20 cellular contexts compared by ENCODE assay signal in the genomic region with DNA sequence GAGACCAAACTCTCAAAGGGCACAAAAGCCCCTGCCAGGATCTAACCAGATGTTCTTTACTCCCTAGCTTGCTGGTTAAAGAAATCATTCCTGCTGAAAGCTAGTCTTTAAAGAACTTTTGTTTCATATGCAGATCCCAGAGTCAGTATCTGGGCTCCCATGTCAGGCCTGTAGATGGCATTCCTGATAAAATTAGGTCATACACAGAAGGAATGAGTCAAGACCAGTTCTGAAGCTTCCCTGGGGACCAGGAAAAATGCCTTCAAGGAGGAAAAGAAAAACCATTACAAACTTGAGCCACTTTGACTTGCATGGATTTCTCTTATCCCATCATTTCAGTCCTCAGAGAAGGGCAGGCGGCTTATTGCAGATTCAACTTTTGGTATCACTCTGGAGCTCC. TPM values are rescaled to one million over a fixed set of nuclear protein-coding genes. Genes with fewer than 3 reads are reported as not detected.
A peak's percentile ranks its signal among the peaks of the same experiment; 100 is the strongest.
DNase-seq lines count a peak whose midpoint lies in the region; ATAC-seq and TF ChIP-seq lines count a peak whose summit lies in the region.
"Had no signal": no experiment of that assay in that cellular context is flagged by ENCODE, and none has a peak within 500 bp of the region (broad histone marks: within the 10 kb centered on the region; RNA-seq: fewer than 3 reads in every experiment).

No MANE protein-coding gene starts in this region.

- DNase-seq in GM04504 (ENCODE audit: low read depth) (peak; percentile 39), RPMI7951 (ENCODE audit: low read depth) (peak; percentile 31), fibroblast of mammary gland (ENCODE audit: low read depth) (peak; percentile 72), stromal cell of bone marrow (ENCODE audit: low read depth) (peak; percentile 73), nucleus accumbens (lab: John Stamatoyannopoulos, UW) (no peak), NCI-H69 (lab: John Stamatoyannopoulos, UW) (no peak)
- DNase-seq: activated CD4-positive, alpha-beta T cell treated with anti-CD3 and anti-CD28 coated beads, Interleukin-2, amount 50 U/mL, for 1 hour; CD4-positive, CD25-positive, alpha-beta regulatory T cell; esophagus squamous epithelium; Kasumi-1; mucosa of descending colon; NCI-H146; NCI-H446; stimulated activated CD4-positive, alpha-beta T cell treated with anti-CD3 and anti-CD28 coated beads, Interleukin-2, amount 100 ng/mL, for 48 hours; testis had no signal

- ATAC-seq in GM19351 (IDR thresholded peaks at IDR 0.05; ENCODE audit: unreplicated experiment) = no peak
- ATAC-seq: mucosa of descending colon, sciatic nerve had no signal

- no peak overlapping the region for H3K4me3 ChIP-seq in fibroblast of mammary gland (ENCODE audit: control insufficient read depth, low read depth, low read length)
- H3K4me3 ChIP-seq: esophagus squamous epithelium, hepatocyte, mucosa of descending colon, testis had no signal

- peak; percentile 22 for TF ChIP-seq CTCF in fibroblast of mammary gland (conservative IDR thresholded peaks at IDR 0.05; ENCODE audit: control insufficient read depth, insufficient read depth, low read depth, low read length)

RNA-seq across cellular contexts. Expression of a gene that starts 5.9 kb away (rescaled TPM):
- total RNA-seq in RPMI7951 (2014; rRNA removed; shearing (Covaris generic)) = not detected in 2 replicates
- total RNA-seq: CD4-positive, CD25-positive, alpha-beta regulatory T cell; esophagus squamous epithelium; hepatocyte; HT-29; mucosa of descending colon; osteocyte; sciatic nerve; testis had no signal

Comparison
In these comparisons a context has a peak if more than half of its experiments do, and no peak if none do; other contexts are left out.
1. DNase-seq: peak in GM04504 (single experiment), RPMI7951 (single experiment), fibroblast of mammary gland (single experiment) and stromal cell of bone marrow (single experiment); none in nucleus accumbens (0 of 56) and NCI-H69 (single experiment).